ENCODE assay signal across 8 cellular contexts in genomic region chr6:27837636-27838512, GRCh38.
A peak's percentile ranks its signal among the peaks of the same experiment; 100 is the strongest.
DNase-seq lines count a peak whose midpoint lies in the region; FAIRE-seq and TF ChIP-seq lines count a peak whose summit lies in the region.

No MANE protein-coding gene starts in this region.

- no CpG with 5 or more reads among the region's 49 CpGs for WGBS in neuronal stem cell (ENCODE audit: extremely low coverage in 2 of 2, insufficient read length in 2 of 2, insufficient replicate concordance in 1 of 2), 2 donors

- H2BK120ac ChIP-seq in neuronal stem cell (ENCODE audit: low read depth, low read length), result no peak overlapping the region

- peak overlapping the region; percentile 89 for H3K18ac ChIP-seq in neuronal stem cell (ENCODE audit: low read length)

- H3K4ac ChIP-seq in neuronal stem cell (ENCODE audit: low read length), result no peak overlapping the region

- H3K79me1 ChIP-seq in neuronal stem cell (ENCODE audit: low read depth, low read length), result no peaks in the 10 kb centered on the region

- peak overlapping the region; percentile 84 for H3K4me2 ChIP-seq in MM.1S (ENCODE audit: low read depth, low read length)
- H3K4me2 ChIP-seq in neuronal stem cell (ENCODE audit: insufficient read depth, low read length, poor library complexity, severe bottlenecking), result peak overlapping the region; percentile 58

- no peaks in the 10 kb centered on the region for H3K27me3 ChIP-seq in MM.1S (replicated peaks; ENCODE audit: insufficient read depth, low read length)
- H3K27me3 ChIP-seq in neuronal stem cell (ENCODE audit: control insufficient read depth in 3 of 3, insufficient read depth in 3 of 3, low read depth in 1 of 3, low read length in 3 of 3), result no peaks in the 10 kb centered on the region
- no peaks in the 10 kb centered on the region for H3K27me3 ChIP-seq in tibial artery

- H3K9me2 ChIP-seq in MM.1S (replicated peaks; ENCODE audit: insufficient read depth, low read length), result no peaks in the 10 kb centered on the region

- H3K4me3 ChIP-seq in MM.1S (ENCODE audit: low read length) (peak overlapping the region; percentile 80), neuronal stem cell (ENCODE audit: low read length in 2 of 2) (peak overlapping the region; percentile 70 to 97), tibial artery (peak overlapping the region; percentile 67 to 78)

- H3K23ac ChIP-seq in neuronal stem cell (ENCODE audit: low read depth, low read length, poor library complexity), result peak overlapping the region; percentile 98

- H3K14ac ChIP-seq in neuronal stem cell (ENCODE audit: low read length), result no peak overlapping the region

- H3K27ac ChIP-seq in MM.1S (ENCODE audit: low read length) (peak overlapping the region; percentile 99), neuronal stem cell (replicated peaks; ENCODE audit: low read length) (peak overlapping the region; percentile 81), tibial artery (peak overlapping the region; percentile 93 to 97)

- H3K9me3 ChIP-seq in MM.1S (replicated peaks; ENCODE audit: insufficient read depth, low read length) (no peaks in the 10 kb centered on the region), neuronal stem cell (replicated peaks in 1 of 2; ENCODE audit: control insufficient read depth in 2 of 2, insufficient read depth in 1 of 2, low read depth in 1 of 2, low read length in 2 of 2) (no peaks in the 10 kb centered on the region), tibial artery (no peaks in the 10 kb centered on the region)

- no peak overlapping the region for H2BK12ac ChIP-seq in neuronal stem cell (ENCODE audit: low read length)

- H2BK15ac ChIP-seq in neuronal stem cell (ENCODE audit: low read length), result peak overlapping the region; percentile 93

- no peak overlapping the region for H4K8ac ChIP-seq in neuronal stem cell (ENCODE audit: low read depth, low read length)

- H3K4me1 ChIP-seq in MM.1S (ENCODE audit: low read length) (peaks cover 18% of the 10 kb centered on the region), neuronal stem cell (ENCODE audit: control insufficient read depth in 2 of 2, insufficient read depth in 1 of 2, low read depth in 1 of 2, low read length in 2 of 2) (peaks cover 0 to 3% of the 10 kb centered on the region in 2 donors), tibial artery (peaks cover 0 to 18% (median 8%) of the 10 kb centered on the region in 4 donors)

- H3K36me3 ChIP-seq in MM.1S (replicated peaks; ENCODE audit: insufficient read depth, low read length) (no peaks in the 10 kb centered on the region), neuronal stem cell (replicated peaks in 1 of 2; ENCODE audit: control insufficient read depth in 2 of 2, insufficient read depth in 2 of 2, low read length in 2 of 2) (peaks cover 0 to 3% of the 10 kb centered on the region in 2 donors), tibial artery (no peaks in the 10 kb centered on the region)

- H2AFZ ChIP-seq in MM.1S (ENCODE audit: low read length) (no peak overlapping the region), neuronal stem cell (ENCODE audit: low read length) (no peak overlapping the region)

- peak; percentile 96 for DNase-seq in GM04503 (ENCODE audit: low read depth)
- peak; percentile 99 for DNase-seq in HCEC 1CT
- peak; percentile 99 for DNase-seq in MM.1S
- DNase-seq in SHP77 (lab: John Stamatoyannopoulos, UW), result peak; percentile 97 to 98
- peak; percentile 74 for DNase-seq in activated naive CD4-positive, alpha-beta T cell treated with Interleukin-2 at 50 U/mL for 16 hours
- DNase-seq in frontal cortex (ENCODE audit: low spot score in 2 of 2), result peak; percentile 74 to 76
- peak; percentile 96 for DNase-seq in neuronal stem cell (ENCODE audit: low spot score)
- DNase-seq in tibial artery, result peak; percentile 68 to 88

- no peaks in the 10 kb centered on the region for H4K20me1 ChIP-seq in MM.1S (ENCODE audit: insufficient read depth, low read length)

- no peak overlapping the region for H4K91ac ChIP-seq in neuronal stem cell (ENCODE audit: low read depth, low read length, poor library complexity)

- H3K79me2 ChIP-seq in MM.1S (ENCODE audit: low read length), result 0 out of 2 replicates have a peak, but pooled peaks cover 5% of the 10 kb centered on the region

- H3F3A ChIP-seq in MM.1S (ENCODE audit: insufficient read depth, low read length), result peaks cover 42% of the 10 kb centered on the region

- intact Hi-C loops in tibial artery (cut with DNase I; ENCODE audit: low total_unique reads), result loop anchor here (10.0 kb wide), 1 partner anchor 1813 kb away; a partner anchor contains a TSS

- peak overlapping the region; percentile 98 for H2AK5ac ChIP-seq in neuronal stem cell (ENCODE audit: low read depth, low read length)

- H3K9ac ChIP-seq in MM.1S (ENCODE audit: low read length), result peak overlapping the region; percentile 99
- peak overlapping the region; percentile 85 for H3K9ac ChIP-seq in neuronal stem cell (ENCODE audit: low read depth, low read length, poor library complexity)

- H2BK5ac ChIP-seq in neuronal stem cell (ENCODE audit: low read length), result peak overlapping the region; percentile 4

- no peak for TF ChIP-seq CTCF in MM.1S (IDR thresholded peaks at IDR 0.05; ENCODE audit: low read length)
- TF ChIP-seq CTCF in tibial artery (IDR thresholded peaks at IDR 0.05), result no peak

- peak; percentile 69 for FAIRE-seq in frontal cortex (lab: Jason Lieb, UNC)

Comparison
In these comparisons a context has a peak if more than half of its experiments do, and no peak if none do; other contexts are left out.
1. Peak in every context shown above with its lines: DNase-seq, H3K4me3 ChIP-seq and H3K27ac ChIP-seq.